17 cellular contexts compared by ENCODE assay signal in the genomic region with DNA sequence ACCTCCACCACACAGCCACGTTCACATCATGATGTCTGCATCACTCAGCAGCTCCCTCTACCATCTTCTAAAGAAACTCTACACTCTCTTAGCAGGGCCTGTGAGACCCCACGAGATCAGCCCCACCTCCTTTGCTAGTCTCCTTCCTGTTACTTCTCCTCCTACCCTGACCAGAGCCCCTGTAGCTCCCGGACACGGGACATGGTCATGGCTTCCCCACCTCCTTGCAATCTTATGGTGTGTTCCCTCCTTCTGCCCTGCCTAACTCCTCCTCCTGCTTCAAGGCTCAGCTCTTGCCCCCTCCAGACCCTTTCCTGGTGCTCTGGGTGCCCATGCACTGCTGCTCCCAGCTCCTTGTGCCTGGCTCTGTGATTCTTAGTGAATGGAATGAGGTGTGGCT. TPM values are rescaled to one million over a fixed set of nuclear protein-coding genes. Genes with fewer than 3 reads are reported as not detected.
DNase-seq lines count a peak whose midpoint lies in the region; ATAC-seq and TF ChIP-seq lines count a peak whose summit lies in the region.
"Had no signal": no experiment of that assay in that cellular context is flagged by ENCODE, and none has a peak within 500 bp of the region (broad histone marks: within the 10 kb centered on the region; RNA-seq: fewer than 3 reads in every experiment).

No MANE protein-coding gene starts in this region.

- no peaks in the 10 kb centered on the region for H3K27me3 Mint-ChIP-seq in endodermal cell (ENCODE audit: insufficient read depth)
- H3K27me3 Mint-ChIP-seq: effector memory CD8-positive, alpha-beta T cell had no signal

- H3K9me3 ChIP-seq in mammary epithelial cell (replicated peaks; ENCODE audit: insufficient read depth, low read length) (no peaks in the 10 kb centered on the region), breast epithelium (no peaks in the 10 kb centered on the region), OCI-LY3 (ENCODE audit: insufficient read depth, low read length) (no peaks in the 10 kb centered on the region), endodermal cell (ENCODE audit: control insufficient read depth, low read length) (no peaks in the 10 kb centered on the region), vagina (no peaks in the 10 kb centered on the region)
- H3K9me3 ChIP-seq: left lung had no signal

- H3K79me2 ChIP-seq in mammary epithelial cell (ENCODE audit: insufficient read depth, low read length) (no peaks in the 10 kb centered on the region), OCI-LY3 (ENCODE audit: low read length) (no peaks in the 10 kb centered on the region)

- H3K4me1 Mint-ChIP-seq in endodermal cell: peaks cover 6% of the 10 kb centered on the region

- in situ Hi-C loops in mammary epithelial cell (cut with MboI; ENCODE audit: low sequenced_read_pairs in 2 of 2): no loop called here

- H3K27me3 ChIP-seq in mammary epithelial cell (ENCODE audit: insufficient read depth, low read length) (no peaks in the 10 kb centered on the region), breast epithelium (no peaks in the 10 kb centered on the region), OCI-LY3 (ENCODE audit: low read depth, low read length) (no peaks in the 10 kb centered on the region), endodermal cell (ENCODE audit: control insufficient read depth, insufficient read depth, low read length, poor library complexity, severe bottlenecking) (no peaks in the 10 kb centered on the region), vagina (no peaks in the 10 kb centered on the region)
- H3K27me3 ChIP-seq: left lung had no signal

- no peak overlapping the region for H3K27ac Mint-ChIP-seq in endodermal cell
- H3K27ac Mint-ChIP-seq: activated T-helper 2 cell treated with anti-CD3 and anti-CD28 coated beads, Interferon-gamma antibody, Interleukin-2, Interleukin-4, amounts not matched to agents 10 μg/mL and 5 μg/mL and 100 μg/mL, durations not matched to agents 14 hours and 24 hours and 36 hours had no signal

- no peaks in the 10 kb centered on the region for H3K36me3 ChIP-seq in mammary epithelial cell (ENCODE audit: insufficient read depth, low read length)
- no peaks in the 10 kb centered on the region for H3K36me3 ChIP-seq in breast epithelium
- H3K36me3 ChIP-seq in OCI-LY3 (replicated peaks; ENCODE audit: low read depth, low read length): no peaks in the 10 kb centered on the region
- no peaks in the 10 kb centered on the region for H3K36me3 ChIP-seq in endodermal cell (ENCODE audit: control insufficient read depth, insufficient read depth, low read length)
- no peaks in the 10 kb centered on the region for H3K36me3 ChIP-seq in vagina
- H3K36me3 ChIP-seq: left lung had no signal

- H3K4me1 ChIP-seq in mammary epithelial cell (ENCODE audit: insufficient read depth, low read length): peaks cover 6% of the 10 kb centered on the region
- no peaks in the 10 kb centered on the region for H3K4me1 ChIP-seq in breast epithelium
- peaks cover 25% of the 10 kb centered on the region for H3K4me1 ChIP-seq in OCI-LY3 (ENCODE audit: low read length)
- H3K4me1 ChIP-seq in endodermal cell (ENCODE audit: control insufficient read depth, insufficient read depth, low read length): no peaks in the 10 kb centered on the region
- peaks cover 5% of the 10 kb centered on the region for H3K4me1 ChIP-seq in vagina

- peak overlapping the region; percentile 17 for H2AFZ ChIP-seq in mammary epithelial cell (ENCODE audit: low read depth, low read length)
- H2AFZ ChIP-seq in OCI-LY3 (ENCODE audit: low read depth, low read length): no peak overlapping the region

- dilution Hi-C loops in mammary epithelial cell (cut with HindIII; ENCODE audit: low sequenced_read_pairs): no loop called here

- BruUV-seq in mammary epithelial cell (replicated peaks; lab: Mats Ljungman, UMichigan): no TSS peak

- TF ChIP-seq CTCF in mammary epithelial cell (conservative IDR thresholded peaks at IDR 0.05 in 1 of 2, IDR thresholded peaks at IDR 0.05 in 1 of 2; ENCODE audit: extremely low read depth in 1 of 2, insufficient read depth in 1 of 2, low read depth in 1 of 2, low read length in 2 of 2) (no peak), breast epithelium (IDR thresholded peaks at IDR 0.05) (no peak), OCI-LY3 (IDR thresholded peaks at IDR 0.05; ENCODE audit: low read depth, low read length) (0 out of 2 replicates have a peak, but pooled peaks have one; percentile 4), endodermal cell (conservative IDR thresholded peaks at IDR 0.05) (no peak), vagina (IDR thresholded peaks at IDR 0.05) (no peak)

- H3K4me2 ChIP-seq in mammary epithelial cell (ENCODE audit: insufficient read depth, low read depth, low read length) (no peak overlapping the region), OCI-LY3 (ENCODE audit: low read length) (no peak overlapping the region)

- 68% methylated on average over 2 of the region's 4 CpGs for WGBS in mammary epithelial cell (ENCODE audit: low coverage, missing lambda C conversion rate)
- 71 to 74% methylated on average over 4 of the region's 4 CpGs for WGBS in endodermal cell (ENCODE audit: insufficient coverage in 1 of 2, insufficient read length in 1 of 2), 2 experiments

- no peaks in the 10 kb centered on the region for H4K20me1 ChIP-seq in mammary epithelial cell (ENCODE audit: insufficient read depth, low read length)
- H4K20me1 ChIP-seq in OCI-LY3 (ENCODE audit: insufficient read depth, low read length): no peaks in the 10 kb centered on the region

- H3K27ac ChIP-seq in mammary epithelial cell (ENCODE audit: insufficient read depth, low read depth, low read length): no peak overlapping the region
- H3K27ac ChIP-seq in breast epithelium: no peak overlapping the region
- H3K27ac ChIP-seq in OCI-LY3 (ENCODE audit: low read length): no peak overlapping the region
- no peak overlapping the region for H3K27ac ChIP-seq in endodermal cell (ENCODE audit: low read depth, low read length)
- H3K27ac ChIP-seq in vagina: no peak overlapping the region
- H3K27ac ChIP-seq: left lung, VCaP had no signal

- CTCF ChIA-PET in mammary epithelial cell (lab: Charles Lee; ENCODE audit: low non-redundant PET): no interaction called here

- no peaks in the 10 kb centered on the region for H3K9me3 Mint-ChIP-seq in endodermal cell
- H3K9me3 Mint-ChIP-seq: activated T-helper 2 cell treated with anti-CD3 and anti-CD28 coated beads, Interferon-gamma antibody, Interleukin-2, Interleukin-4, amounts not matched to agents 10 μg/mL and 5 μg/mL and 100 μg/mL, durations not matched to agents 14 hours and 24 hours and 36 hours; effector memory CD8-positive, alpha-beta T cell had no signal

- H3K4me3 Mint-ChIP-seq in endodermal cell: no peak overlapping the region
- H3K4me3 Mint-ChIP-seq: effector memory CD8-positive, alpha-beta T cell had no signal

- intact Hi-C loops in mammary epithelial cell (cut with micrococcal nuclease) (loop anchor here (5.0 to 10.0 kb wide), 2 partner anchors 997 to 1014 kb away; no protein-coding TSS in a partner anchor), breast epithelium (cut with DNase I; ENCODE audit: low total_unique reads) (no loop called here), vagina (cut with DNase I) (no loop called here)

- H3K36me3 Mint-ChIP-seq in endodermal cell (ENCODE audit: low read depth): no peaks in the 10 kb centered on the region

- TF ChIP-seq POLR2A in breast epithelium (IDR thresholded peaks at IDR 0.05) (no peak), vagina (IDR thresholded peaks at IDR 0.05) (no peak)

- ATAC-seq in HG03097 (IDR thresholded peaks at IDR 0.05; ENCODE audit: low FRiP score, unreplicated experiment): no peak
- ATAC-seq: effector memory CD8-positive, alpha-beta T cell; left lung had no signal

- H3K4me3 ChIP-seq in mammary epithelial cell (replicated peaks in 1 of 3; ENCODE audit: insufficient read depth in 1 of 3, low read depth in 2 of 3, low read length in 3 of 3): no peak overlapping the region
- H3K4me3 ChIP-seq in breast epithelium: no peak overlapping the region
- H3K4me3 ChIP-seq in OCI-LY3 (ENCODE audit: low read length): no peak overlapping the region
- H3K4me3 ChIP-seq in endodermal cell (ENCODE audit: low read length): no peak overlapping the region
- no peak overlapping the region for H3K4me3 ChIP-seq in vagina
- H3K4me3 ChIP-seq: left lung had no signal

- no peak for DNase-seq in mammary epithelial cell
- DNase-seq in breast epithelium (ENCODE audit: low spot score in 2 of 2): no peak
- DNase-seq in endodermal cell: peak; percentile 58
- peak; percentile 61 to 65 for DNase-seq in vagina (ENCODE audit: extremely low spot score in 2 of 2)
- no peak for DNase-seq in AG08396 (ENCODE audit: low spot score)
- DNase-seq: COR-L47; effector memory CD8-positive, alpha-beta T cell; left lung; NCI-H1092 treated with DMSO at 0.1 percent for 48 hours; NCI-H2081 treated with DMSO at 0.1 percent for 48 hours; stimulated activated CD4-positive, alpha-beta T cell treated with anti-CD3 and anti-CD28 coated beads, Interleukin-12 subunit alpha, Interleukin-12 subunit beta, amount 100 ng/mL, for 4 hours; stimulated activated CD8-positive, alpha-beta memory T cell treated with anti-CD3 and anti-CD28 coated beads, Interleukin-4, amount 100 ng/mL, for 48 hours; SW 1271 had no signal

- H3K9ac ChIP-seq in mammary epithelial cell (ENCODE audit: insufficient read depth, low read length): no peak overlapping the region
- no peak overlapping the region for H3K9ac ChIP-seq in OCI-LY3 (ENCODE audit: low read length)
- no peak overlapping the region for H3K9ac ChIP-seq in endodermal cell (ENCODE audit: extremely low read depth, low read length, poor library complexity, severe bottlenecking)

RNA-seq across cellular contexts. Expression of gene MRPS31, which starts 8.1 kb away (rescaled TPM):
- total RNA-seq in mammary epithelial cell (10 to 100 TPM; 15.7 to 17.3 TPM), breast epithelium (10 to 100 TPM; 15.8 to 29.7 (median 23.3) TPM), endodermal cell (10 to 100 TPM; 32.0 to 38.7 TPM), vagina (17.9 TPM)
- 15.0 TPM for polyA plus RNA-seq in mammary epithelial cell
- 4.1 TPM for polyA minus RNA-seq in mammary epithelial cell
- polyA plus RNA-seq in endodermal cell (2013, experiment 1 of 2): 38.8 TPM
- polyA plus RNA-seq in endodermal cell (2013, experiment 2 of 2): 33.9 TPM

RNA-seq across cellular contexts. Expression of gene SLC25A15, which starts 10.4 kb away (rescaled TPM):
- total RNA-seq in mammary epithelial cell: 10 to 100 TPM; 15.3 to 17.2 TPM
- 13.3 TPM for polyA plus RNA-seq in mammary epithelial cell
- polyA minus RNA-seq in mammary epithelial cell: 9.1 TPM
- 10 to 100 TPM in 1 of 3 donors, 1 to 10 TPM in 2; 6.9 to 13.4 (median 7.5) TPM for total RNA-seq in breast epithelium
- total RNA-seq in endodermal cell: 10 to 100 TPM; 23.2 to 36.9 TPM
- polyA plus RNA-seq in endodermal cell (2013, experiment 1 of 2): 21.3 TPM
- 18.3 TPM for polyA plus RNA-seq in endodermal cell (2013, experiment 2 of 2)
- total RNA-seq in vagina: 7.1 TPM

Comparison
In these comparisons a context has a peak if more than half of its experiments do, and no peak if none do; other contexts are left out.
1. DNase-seq: peak in endodermal cell (single experiment) and vagina (2 of 2); none in mammary epithelial cell (single experiment), breast epithelium (0 of 2) and AG08396 (single experiment).